Comparison of ENCODE assay signal across 8 cellular contexts in the genomic region with DNA sequence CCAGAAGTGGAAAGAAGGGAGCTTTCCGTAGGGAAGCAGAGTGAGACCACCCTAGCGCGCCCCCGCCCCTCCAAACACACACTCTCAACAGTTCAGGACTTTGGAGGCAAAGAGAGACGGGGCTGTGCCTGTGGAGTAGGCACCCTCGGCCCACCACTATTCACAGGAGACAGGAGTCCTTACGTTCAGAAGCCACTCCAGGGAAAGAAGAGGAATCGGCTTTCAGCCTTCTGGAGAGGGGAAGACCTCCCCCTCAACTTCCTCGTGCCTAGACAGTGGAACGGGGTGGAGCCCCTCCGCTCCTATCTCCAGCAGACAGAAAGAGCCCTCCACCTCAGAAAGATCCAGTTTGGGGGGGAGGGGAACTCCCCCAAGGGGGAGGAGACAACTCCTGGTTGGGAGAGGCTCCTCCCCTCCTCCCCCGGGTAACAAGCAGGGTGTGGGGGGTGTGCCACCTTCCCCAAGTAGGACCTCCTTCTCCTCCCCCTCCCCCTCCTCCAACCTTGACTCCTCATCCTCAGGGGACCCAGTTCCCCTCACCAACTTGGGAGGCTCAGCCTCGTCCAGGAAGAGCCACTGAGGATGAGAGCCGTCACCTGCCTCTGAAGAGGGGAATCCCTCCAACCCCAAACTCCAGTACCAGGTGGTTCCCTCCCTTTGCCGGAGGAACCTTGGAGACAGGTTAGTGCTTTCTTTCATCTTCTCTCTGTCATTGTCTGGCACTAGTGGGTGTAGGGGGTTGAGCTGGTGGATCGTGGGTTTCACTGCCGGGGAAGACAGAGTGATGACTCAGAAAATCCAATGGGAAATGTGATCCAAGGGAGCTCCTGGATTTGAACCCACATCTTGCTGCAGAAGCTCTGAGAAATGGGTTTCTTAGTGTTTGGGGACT. TPM values are rescaled to one million over a fixed set of nuclear protein-coding genes. Genes with fewer than 3 reads are reported as not detected.
DNase-seq lines count a peak whose midpoint lies in the region; ATAC-seq and TF ChIP-seq lines count a peak whose summit lies in the region.

No MANE protein-coding gene starts in this region.

- peak overlapping the region; percentile 87 for H2BK15ac ChIP-seq in mesenchymal stem cell (ENCODE audit: low read depth, poor library complexity, severe bottlenecking)

- 10% methylated on average over 13 of the region's 17 CpGs for WGBS in mesenchymal stem cell

- DNase-seq in CD8-positive, alpha-beta T cell = peak in 4 of 7 experiments; percentile 41 to 60 (median 46)
- DNase-seq in GM20000 (ENCODE audit: low spot score) = peak; percentile 77
- peak; percentile 44 for DNase-seq in NCI-H1092 treated with DMSO at 0.1 percent for 48 hours (lab: John Stamatoyannopoulos, UW)
- DNase-seq in activated CD4-positive, alpha-beta T cell treated with anti-CD3 and anti-CD28 coated beads, Interleukin-2, amount 50 U/mL, for 1 hour = peak; percentile 26
- peak; percentile 42 for DNase-seq in endothelial cell (ENCODE audit: low spot score)
- DNase-seq in mesenchymal stem cell = peak; percentile 66
- DNase-seq in stimulated activated naive CD8-positive, alpha-beta T cell treated with anti-CD3 and anti-CD28 coated beads, Interleukin-15, amount 100 ng/mL, for 72 hours = peak; percentile 28 to 48

- intact Hi-C loops in CD8-positive, alpha-beta T cell (cut with DNase I, micrococcal nuclease) = loop anchor here in 1 of 2 experiments (2.0 to 5.0 kb wide), 2 partner anchors 49 to 209 kb away; a partner anchor contains a TSS

- H3K27ac Mint-ChIP-seq in CD8-positive, alpha-beta T cell = peak overlapping the region; percentile 90
- peak overlapping the region; percentile 40 for H3K27ac Mint-ChIP-seq in endothelial cell (ENCODE audit: unreplicated experiment)
- H3K27ac Mint-ChIP-seq in stimulated activated naive CD8-positive, alpha-beta T cell treated with anti-CD3 and anti-CD28 coated beads, Interleukin-15, amount 100 ng/mL, for 72 hours = peak overlapping the region; percentile 70 to 93

- peak; percentile 16 for ATAC-seq in CD8-positive, alpha-beta T cell
- ATAC-seq in stimulated activated naive CD8-positive, alpha-beta T cell treated with anti-CD3 and anti-CD28 coated beads, Interleukin-15, amount 100 ng/mL, for 72 hours = peak; percentile 36
- ATAC-seq in GM21737 (IDR thresholded peaks at IDR 0.05; ENCODE audit: unreplicated experiment) = no peak

- peak overlapping the region; percentile 79 to 95 for H3K4ac ChIP-seq in mesenchymal stem cell (ENCODE audit: low read depth in 1 of 2, low read length in 2 of 2)

- H3K4me1 Mint-ChIP-seq in CD8-positive, alpha-beta T cell (ENCODE audit: low read depth) = peaks cover 56% of the 10 kb centered on the region
- H3K4me1 Mint-ChIP-seq in endothelial cell (ENCODE audit: unreplicated experiment) = peaks cover 58% of the 10 kb centered on the region
- H3K4me1 Mint-ChIP-seq in stimulated activated naive CD8-positive, alpha-beta T cell treated with anti-CD3 and anti-CD28 coated beads, Interleukin-15, amount 100 ng/mL, for 72 hours = peaks cover 65% of the 10 kb centered on the region

- H3K27me3 ChIP-seq in CD8-positive, alpha-beta T cell (ENCODE audit: insufficient read depth, low read length) = no peaks in the 10 kb centered on the region
- H3K27me3 ChIP-seq in mesenchymal stem cell (ENCODE audit: control insufficient read depth in 1 of 2, insufficient read depth in 1 of 2, low read length in 2 of 2) = no peaks in the 10 kb centered on the region

- peak overlapping the region; percentile 23 to 59 for H2BK12ac ChIP-seq in mesenchymal stem cell (ENCODE audit: low read length in 2 of 2)

- H3K27me3 Mint-ChIP-seq in CD8-positive, alpha-beta T cell (ENCODE audit: low read depth) = no peaks in the 10 kb centered on the region
- H3K27me3 Mint-ChIP-seq in endothelial cell (ENCODE audit: unreplicated experiment) = peaks cover 8% of the 10 kb centered on the region
- H3K27me3 Mint-ChIP-seq in stimulated activated naive CD8-positive, alpha-beta T cell treated with anti-CD3 and anti-CD28 coated beads, Interleukin-15, amount 100 ng/mL, for 72 hours = no peaks in the 10 kb centered on the region

- no peak for TF ChIP-seq CTCF in CD8-positive, alpha-beta T cell (IDR thresholded peaks at IDR 0.05)
- TF ChIP-seq CTCF in GM20000 (IDR thresholded peaks at IDR 0.05; ENCODE audit: extremely low read depth, missing control alignments) (no peak), endothelial cell (IDR thresholded peaks at IDR 0.05; ENCODE audit: unreplicated experiment) (no peak)

- H3K36me3 ChIP-seq in CD8-positive, alpha-beta T cell (ENCODE audit: insufficient read depth, low read length) = no peaks in the 10 kb centered on the region
- peaks cover 3 to 11% of the 10 kb centered on the region in 2 experiments for H3K36me3 ChIP-seq in mesenchymal stem cell (ENCODE audit: control insufficient read depth in 1 of 2, insufficient read depth in 2 of 2, low read depth in 1 of 2, low read length in 2 of 2)

- peak overlapping the region in 1 of 2 experiments; percentile 86 for H3K14ac ChIP-seq in mesenchymal stem cell (ENCODE audit: low read length in 2 of 2)

- peak overlapping the region; percentile 83 to 98 for H3K18ac ChIP-seq in mesenchymal stem cell (ENCODE audit: low read depth in 1 of 2, low read length in 2 of 2)

- no peak overlapping the region for H2AK5ac ChIP-seq in mesenchymal stem cell (ENCODE audit: low read length, severe bottlenecking)

- H3K23ac ChIP-seq in mesenchymal stem cell (ENCODE audit: low read length in 2 of 2) = peak overlapping the region in 1 of 2 experiments; percentile 97

- H3K4me3 ChIP-seq in CD8-positive, alpha-beta T cell (ENCODE audit: low read depth, low read length) = peak overlapping the region; percentile 89
- H3K4me3 ChIP-seq in mesenchymal stem cell (ENCODE audit: insufficient read depth in 1 of 2, low read depth in 1 of 2, low read length in 2 of 2) = peak overlapping the region; percentile 82 to 89

- H4K8ac ChIP-seq in mesenchymal stem cell (ENCODE audit: low read length) = peak overlapping the region; percentile 74

- H3K4me3 Mint-ChIP-seq in CD8-positive, alpha-beta T cell = peak overlapping the region; percentile 88
- peak overlapping the region; percentile 92 for H3K4me3 Mint-ChIP-seq in endothelial cell (ENCODE audit: unreplicated experiment)
- peak overlapping the region; percentile 90 for H3K4me3 Mint-ChIP-seq in stimulated activated naive CD8-positive, alpha-beta T cell treated with anti-CD3 and anti-CD28 coated beads, Interleukin-15, amount 100 ng/mL, for 72 hours

- H3K9ac ChIP-seq in mesenchymal stem cell (ENCODE audit: low read length) = peak overlapping the region; percentile 96

- H3K4me2 ChIP-seq in mesenchymal stem cell (ENCODE audit: low read length, poor library complexity, severe bottlenecking) = peak overlapping the region; percentile 91

- CTCF ChIA-PET in CD8-positive, alpha-beta T cell (lab: Charles Lee) = interaction anchor here (0.5 to 4.4 kb wide), 6 partner anchors 7 to 174 kb away, joined by 3 to 41 read pairs (median 6); no protein-coding TSS in a partner anchor

- H2BK120ac ChIP-seq in mesenchymal stem cell (ENCODE audit: low read depth, low read length) = peak overlapping the region; percentile 66

- no peak overlapping the region for H2BK5ac ChIP-seq in mesenchymal stem cell (ENCODE audit: low read depth, low read length, poor library complexity, severe bottlenecking)

- H3K4me1 ChIP-seq in CD8-positive, alpha-beta T cell (ENCODE audit: insufficient read depth, low read length) = peaks cover 56% of the 10 kb centered on the region
- peaks cover 19% of the 10 kb centered on the region for H3K4me1 ChIP-seq in mesenchymal stem cell (ENCODE audit: control insufficient read depth, insufficient read depth, low read depth, low read length)

- no peaks in the 10 kb centered on the region for H3K9me3 ChIP-seq in CD8-positive, alpha-beta T cell (ENCODE audit: low read length)
- H3K9me3 ChIP-seq in mesenchymal stem cell (ENCODE audit: control insufficient read depth, low read length) = no peaks in the 10 kb centered on the region

- peaks cover 3% of the 10 kb centered on the region for H3K36me3 Mint-ChIP-seq in CD8-positive, alpha-beta T cell
- peaks cover 14% of the 10 kb centered on the region for H3K36me3 Mint-ChIP-seq in endothelial cell (ENCODE audit: low read depth, unreplicated experiment)

- peak overlapping the region; percentile 91 for H2AFZ ChIP-seq in mesenchymal stem cell (ENCODE audit: low read depth, low read length)

- POLR2A ChIA-PET in CD8-positive, alpha-beta T cell (lab: Charles Lee) = interaction anchor here (0.7 to 1.8 kb wide), 6 partner anchors 12 to 99 kb away, joined by 3 to 8 read pairs (median 3); no protein-coding TSS in a partner anchor

- peak overlapping the region; percentile 77 for H4K91ac ChIP-seq in mesenchymal stem cell (ENCODE audit: low read length)

- peak overlapping the region; percentile 86 for H3K27ac ChIP-seq in CD8-positive, alpha-beta T cell (ENCODE audit: low read depth, low read length)
- H3K27ac ChIP-seq in mesenchymal stem cell (ENCODE audit: low read length, poor library complexity, severe bottlenecking) = peak overlapping the region; percentile 19

- H3K9me3 Mint-ChIP-seq in CD8-positive, alpha-beta T cell = no peaks in the 10 kb centered on the region
- no peaks in the 10 kb centered on the region for H3K9me3 Mint-ChIP-seq in endothelial cell (ENCODE audit: unreplicated experiment)
- no peaks in the 10 kb centered on the region for H3K9me3 Mint-ChIP-seq in stimulated activated naive CD8-positive, alpha-beta T cell treated with anti-CD3 and anti-CD28 coated beads, Interleukin-15, amount 100 ng/mL, for 72 hours

- peaks cover 26% of the 10 kb centered on the region for H3K79me1 ChIP-seq in mesenchymal stem cell (replicated peaks; ENCODE audit: low read length, poor library complexity, severe bottlenecking)

RNA-seq across cellular contexts. Expression of a gene that starts 0.9 kb away (rescaled TPM):
- 10 to 100 TPM; 38.9 to 39.3 TPM for total RNA-seq in CD8-positive, alpha-beta T cell
- 42.7 TPM for total RNA-seq in endothelial cell (ENCODE audit: unreplicated experiment)
- polyA plus RNA-seq in mesenchymal stem cell (2013, experiment 1 of 2) = 12.5 TPM
- polyA plus RNA-seq in mesenchymal stem cell (2013, experiment 2 of 2) = 11.9 TPM

RNA-seq across cellular contexts. Expression of a gene that starts 32.8 kb away (rescaled TPM):
- 1 to 10 TPM; 1.8 to 2.8 TPM for total RNA-seq in CD8-positive, alpha-beta T cell
- 0.49 TPM for total RNA-seq in endothelial cell (ENCODE audit: unreplicated experiment)
- polyA plus RNA-seq in mesenchymal stem cell (2013, experiment 1 of 2) = 7.6 TPM
- 7.4 TPM for polyA plus RNA-seq in mesenchymal stem cell (2013, experiment 2 of 2)

RNA-seq across cellular contexts. Expression of a gene that starts 48.7 kb away (rescaled TPM):
- total RNA-seq in CD8-positive, alpha-beta T cell = 100 to 1,000 TPM; 126 to 130 TPM
- 21.7 TPM for total RNA-seq in endothelial cell (ENCODE audit: unreplicated experiment)
- 14.4 TPM for polyA plus RNA-seq in mesenchymal stem cell (2013, experiment 1 of 2)
- 14.2 TPM for polyA plus RNA-seq in mesenchymal stem cell (2013, experiment 2 of 2)

Comparison
In these comparisons a context has a peak if more than half of its experiments do, and no peak if none do; other contexts are left out.
1. DNase-seq: peak in every context shown above with its lines; median percentile 77 in GM20000; 66 in mesenchymal stem cell; 46 in CD8-positive, alpha-beta T cell; 44 in NCI-H1092 treated with DMSO at 0.1 percent for 48 hours; 42 in endothelial cell; 38 in stimulated activated naive CD8-positive, alpha-beta T cell treated with anti-CD3 and anti-CD28 coated beads, Interleukin-15, amount 100 ng/mL, for 72 hours; 26 in activated CD4-positive, alpha-beta T cell treated with anti-CD3 and anti-CD28 coated beads, Interleukin-2, amount 50 U/mL, for 1 hour.
2. H3K27ac Mint-ChIP-seq: peak in every context shown above with its lines; median percentile 90 in CD8-positive, alpha-beta T cell; 82 in stimulated activated naive CD8-positive, alpha-beta T cell treated with anti-CD3 and anti-CD28 coated beads, Interleukin-15, amount 100 ng/mL, for 72 hours; 40 in endothelial cell.